Comparison of ENCODE assay signal across 8 cellular contexts in genomic region chr3:3125977-3126376, GRCh38. TPM values are rescaled to one million over a fixed set of nuclear protein-coding genes. Genes with fewer than 3 reads are reported as not detected.
DNase-seq lines count a peak whose midpoint lies in the region; ATAC-seq and TF ChIP-seq lines count a peak whose summit lies in the region.

No MANE protein-coding gene starts in this region.

- TF ChIP-seq CTCF in A673 (conservative IDR thresholded peaks at IDR 0.05; ENCODE audit: low read depth, low read length), result no peak

- peak overlapping the region; percentile 91 to 99 (median 97) for H3K27ac Mint-ChIP-seq in IgD-negative memory B cell
- H3K27ac Mint-ChIP-seq in central memory CD8-positive, alpha-beta T cell (ENCODE audit: low read depth), result peak overlapping the region; percentile 99

- no peaks in the 10 kb centered on the region for H3K9me3 ChIP-seq in A673 (ENCODE audit: low read depth, low read length, poor library complexity, severe bottlenecking)
- H3K9me3 ChIP-seq in muscle layer of duodenum (ENCODE audit: control insufficient read depth in 1 of 2, low read length in 2 of 2), result no peaks in the 10 kb centered on the region

- peaks cover 12 to 26% (median 22%) of the 10 kb centered on the region in 3 donors for H3K4me1 Mint-ChIP-seq in IgD-negative memory B cell
- H3K4me1 Mint-ChIP-seq in central memory CD8-positive, alpha-beta T cell, result peaks cover 34% of the 10 kb centered on the region

- H3K36me3 Mint-ChIP-seq in IgD-negative memory B cell, result peaks cover 2% of the 10 kb centered on the region
- H3K36me3 Mint-ChIP-seq in central memory CD8-positive, alpha-beta T cell (ENCODE audit: insufficient read depth), result peaks cover 32% of the 10 kb centered on the region

- H3K4me1 ChIP-seq in A673 (ENCODE audit: insufficient read depth, low read length, poor library complexity, severe bottlenecking), result peaks cover 9% of the 10 kb centered on the region
- H3K4me1 ChIP-seq in muscle layer of duodenum (ENCODE audit: control insufficient read depth in 1 of 2, insufficient read depth in 2 of 2, low read length in 2 of 2), result peaks cover 4 to 19% of the 10 kb centered on the region in 2 donors

- H3K27me3 ChIP-seq in A673 (replicated peaks; ENCODE audit: insufficient read depth, low read depth, low read length, poor library complexity) (no peaks in the 10 kb centered on the region), muscle layer of duodenum (ENCODE audit: low read depth, low read length) (no peaks in the 10 kb centered on the region)

- POLR2A ChIA-PET in A673 (lab: Charles Lee; ENCODE audit: low non-redundant PET), result no interaction called here

- BruUV-seq in A673 (replicated peaks; lab: Mats Ljungman, UMichigan), result TSS peak; percentile 88

- no peak for DNase-seq in A673 (ENCODE audit: low spot score)
- no peak for DNase-seq in central memory CD8-positive, alpha-beta T cell (ENCODE audit: low spot score in 2 of 2)
- DNase-seq in posterior vena cava (ENCODE audit: low spot score), result no peak
- DNase-seq in ureter (ENCODE audit: low spot score), result no peak

- H3K27ac ChIP-seq in A673 (ENCODE audit: low read depth, low read length, poor library complexity, severe bottlenecking), result peak overlapping the region; percentile 96
- peak overlapping the region; percentile 95 for H3K27ac ChIP-seq in muscle layer of duodenum (ENCODE audit: low read length)

- H3K36me3 ChIP-seq in A673 (ENCODE audit: insufficient read depth, low read length, poor library complexity, severe bottlenecking) (peaks cover 22% of the 10 kb centered on the region), muscle layer of duodenum (ENCODE audit: control insufficient read depth in 1 of 2, insufficient read depth in 2 of 2, low read length in 2 of 2) (peaks cover 13 to 14% of the 10 kb centered on the region in 2 donors)

- H3K4me3 Mint-ChIP-seq in IgD-negative memory B cell, result peak overlapping the region; percentile 92 to 97 (median 96)
- H3K4me3 Mint-ChIP-seq in central memory CD8-positive, alpha-beta T cell, result peak overlapping the region; percentile 97

- no peaks in the 10 kb centered on the region for H3K27me3 Mint-ChIP-seq in IgD-negative memory B cell
- H3K27me3 Mint-ChIP-seq in central memory CD8-positive, alpha-beta T cell, result no peaks in the 10 kb centered on the region

- intact Hi-C loops in A673 (cut with micrococcal nuclease; ENCODE audit: unreplicated experiment), result no loop called here
- intact Hi-C loops in posterior vena cava (cut with DNase I), result no loop called here

- CTCF ChIA-PET in A673 (lab: Charles Lee), result no interaction called here

- H3K4me3 ChIP-seq in A673 (ENCODE audit: low read depth, low read length, poor library complexity, severe bottlenecking) (peak overlapping the region; percentile 80), muscle layer of duodenum (ENCODE audit: low read depth in 1 of 2, low read length in 2 of 2) (peak overlapping the region; percentile 75 to 90)

- no peak for ATAC-seq in central memory CD8-positive, alpha-beta T cell (replicated peaks; ENCODE audit: extremely low read depth, poor library complexity, severe bottlenecking)
- ATAC-seq in HG03378 (IDR thresholded peaks at IDR 0.05; ENCODE audit: unreplicated experiment) (no peak), GM21526 (IDR thresholded peaks at IDR 0.05; ENCODE audit: low FRiP score, unreplicated experiment) (no peak)

- no peaks in the 10 kb centered on the region for H3K9me3 Mint-ChIP-seq in IgD-negative memory B cell
- no peaks in the 10 kb centered on the region for H3K9me3 Mint-ChIP-seq in central memory CD8-positive, alpha-beta T cell

RNA-seq across cellular contexts. Expression of gene TRNT1, which starts 0.8 kb away (rescaled TPM):
- total RNA-seq in A673 (2021) (35.2 and 41.7 TPM in 2 replicates), posterior vena cava (10 to 100 TPM; 23.2 to 23.6 TPM), ureter (44.0 TPM)
- 21.0 TPM for polyA plus RNA-seq in IgD-negative memory B cell

RNA-seq across cellular contexts. Expression of gene IL5RA, which starts 15.8 kb away (rescaled TPM):
- total RNA-seq in A673 (2021), result not detected in 2 replicates
- 2.8 TPM for polyA plus RNA-seq in IgD-negative memory B cell
- under 1 TPM in 1 of 2 donors, not detected in 1; 0.46 TPM for total RNA-seq in posterior vena cava
- total RNA-seq in ureter, result not detected

RNA-seq across cellular contexts. Expression of gene CRBN, which starts 53.5 kb away (rescaled TPM):
- total RNA-seq in A673 (2021), result 39.9 and 41.6 TPM in 2 replicates
- 113 TPM for polyA plus RNA-seq in IgD-negative memory B cell
- 10 to 100 TPM; 42.2 to 45.9 TPM for total RNA-seq in posterior vena cava
- total RNA-seq in ureter, result 51.9 TPM
